ENCODE assay signal across 1 cellular context in the genomic region with DNA sequence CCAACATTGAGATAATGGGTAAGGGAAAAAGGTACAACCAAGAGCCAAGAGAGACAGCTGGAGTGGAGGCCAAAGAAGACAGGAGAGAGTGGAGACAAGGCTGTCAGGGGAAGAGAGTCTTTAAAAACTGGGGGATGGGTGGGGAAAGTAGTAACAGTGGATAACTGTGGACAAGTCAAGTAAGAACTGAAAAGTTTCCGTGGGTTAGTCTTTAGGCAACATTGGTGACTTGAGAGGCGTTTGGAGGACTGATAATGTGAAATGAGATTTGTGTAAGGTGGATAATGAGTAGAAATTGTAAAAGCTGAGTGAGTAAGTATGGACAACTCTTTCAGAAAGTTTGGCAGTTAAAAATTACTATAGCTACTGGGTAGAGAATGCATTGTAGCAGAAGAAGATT.
TF ChIP-seq lines count a peak whose summit lies in the region.

No MANE protein-coding gene starts in this region.

TF ChIP-seq in SK-N-SH, 30 proteins besides CTCF, POLR2A, EP300 and RAD21 (continued from another document):
- TF ChIP-seq SMC3 (IDR thresholded peaks at IDR 0.05; ENCODE audit: low read depth, low read length): no peak
- TF ChIP-seq, protein P1, sequence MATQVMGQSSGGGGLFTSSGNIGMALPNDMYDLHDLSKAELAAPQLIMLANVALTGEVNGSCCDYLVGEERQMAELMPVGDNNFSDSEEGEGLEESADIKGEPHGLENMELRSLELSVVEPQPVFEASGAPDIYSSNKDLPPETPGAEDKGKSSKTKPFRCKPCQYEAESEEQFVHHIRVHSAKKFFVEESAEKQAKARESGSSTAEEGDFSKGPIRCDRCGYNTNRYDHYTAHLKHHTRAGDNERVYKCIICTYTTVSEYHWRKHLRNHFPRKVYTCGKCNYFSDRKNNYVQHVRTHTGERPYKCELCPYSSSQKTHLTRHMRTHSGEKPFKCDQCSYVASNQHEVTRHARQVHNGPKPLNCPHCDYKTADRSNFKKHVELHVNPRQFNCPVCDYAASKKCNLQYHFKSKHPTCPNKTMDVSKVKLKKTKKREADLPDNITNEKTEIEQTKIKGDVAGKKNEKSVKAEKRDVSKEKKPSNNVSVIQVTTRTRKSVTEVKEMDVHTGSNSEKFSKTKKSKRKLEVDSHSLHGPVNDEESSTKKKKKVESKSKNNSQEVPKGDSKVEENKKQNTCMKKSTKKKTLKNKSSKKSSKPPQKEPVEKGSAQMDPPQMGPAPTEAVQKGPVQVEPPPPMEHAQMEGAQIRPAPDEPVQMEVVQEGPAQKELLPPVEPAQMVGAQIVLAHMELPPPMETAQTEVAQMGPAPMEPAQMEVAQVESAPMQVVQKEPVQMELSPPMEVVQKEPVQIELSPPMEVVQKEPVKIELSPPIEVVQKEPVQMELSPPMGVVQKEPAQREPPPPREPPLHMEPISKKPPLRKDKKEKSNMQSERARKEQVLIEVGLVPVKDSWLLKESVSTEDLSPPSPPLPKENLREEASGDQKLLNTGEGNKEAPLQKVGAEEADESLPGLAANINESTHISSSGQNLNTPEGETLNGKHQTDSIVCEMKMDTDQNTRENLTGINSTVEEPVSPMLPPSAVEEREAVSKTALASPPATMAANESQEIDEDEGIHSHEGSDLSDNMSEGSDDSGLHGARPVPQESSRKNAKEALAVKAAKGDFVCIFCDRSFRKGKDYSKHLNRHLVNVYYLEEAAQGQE (IDR thresholded peaks at IDR 0.05; ENCODE audit: low read depth, low read length): no peak
- TF ChIP-seq CHD2 (IDR thresholded peaks at IDR 0.05; ENCODE audit: low read length, partially characterized antibody): no peak
- TF ChIP-seq NFIC (IDR thresholded peaks at IDR 0.05; ENCODE audit: borderline replicate concordance): no peak
- TF ChIP-seq, protein P2, sequence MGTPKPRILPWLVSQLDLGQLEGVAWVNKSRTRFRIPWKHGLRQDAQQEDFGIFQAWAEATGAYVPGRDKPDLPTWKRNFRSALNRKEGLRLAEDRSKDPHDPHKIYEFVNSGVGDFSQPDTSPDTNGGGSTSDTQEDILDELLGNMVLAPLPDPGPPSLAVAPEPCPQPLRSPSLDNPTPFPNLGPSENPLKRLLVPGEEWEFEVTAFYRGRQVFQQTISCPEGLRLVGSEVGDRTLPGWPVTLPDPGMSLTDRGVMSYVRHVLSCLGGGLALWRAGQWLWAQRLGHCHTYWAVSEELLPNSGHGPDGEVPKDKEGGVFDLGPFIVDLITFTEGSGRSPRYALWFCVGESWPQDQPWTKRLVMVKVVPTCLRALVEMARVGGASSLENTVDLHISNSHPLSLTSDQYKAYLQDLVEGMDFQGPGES (IDR thresholded peaks at IDR 0.05; ENCODE audit: low read depth, low read length): no peak
- no peak for TF ChIP-seq EZH2phosphoT487 (IDR thresholded peaks at IDR 0.05; ENCODE audit: borderline replicate concordance, low read depth)
